Comparison of ENCODE assay signal across 2 cellular contexts in the genomic region with DNA sequence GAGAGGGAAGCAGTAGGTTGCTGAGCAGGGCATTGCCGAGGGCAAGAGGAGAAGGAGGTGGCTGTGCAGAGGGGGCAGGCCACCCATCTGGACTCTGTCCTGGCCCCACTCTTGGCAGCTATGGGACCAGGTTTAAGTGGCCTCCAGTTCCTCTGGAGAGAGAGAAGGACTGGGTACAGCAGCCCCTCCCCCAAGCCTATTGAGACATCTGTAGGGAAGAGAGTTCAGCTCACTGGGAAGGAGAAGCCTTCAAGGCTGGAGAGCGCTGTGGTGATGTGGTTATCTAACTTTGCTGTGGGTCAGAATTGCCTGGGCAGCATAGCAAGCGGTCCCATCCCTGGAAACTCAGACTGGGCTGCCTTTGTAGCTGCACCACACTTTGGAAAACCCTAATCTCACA.
TF ChIP-seq lines count a peak whose summit lies in the region.

No MANE protein-coding gene starts in this region.

TF ChIP-seq in A549, 52 proteins besides CTCF, POLR2A, EP300 and RAD21:
- TF ChIP-seq EHF (CRISPR knock-in tag; IDR thresholded peaks at IDR 0.05) (no peak), HDAC2 (IDR thresholded peaks at IDR 0.05) (no peak), CBX8 (IDR thresholded peaks at IDR 0.05) (no peak), RCOR1 (IDR thresholded peaks at IDR 0.05; ENCODE audit: low read depth, low read length) (no peak), NR3C1 (IDR thresholded peaks at IDR 0.05) (no peak), KDM5A (IDR thresholded peaks at IDR 0.05) (no peak), BHLHE40 (IDR thresholded peaks at IDR 0.05; ENCODE audit: low read depth, low read length) (no peak), ZSCAN20 (CRISPR knock-in tag; IDR thresholded peaks at IDR 0.05) (no peak), SMC3 (IDR thresholded peaks at IDR 0.05) (no peak), MAZ (IDR thresholded peaks at IDR 0.05; ENCODE audit: borderline replicate concordance, low read depth, low read length) (no peak)
- TF ChIP-seq, protein P1, sequence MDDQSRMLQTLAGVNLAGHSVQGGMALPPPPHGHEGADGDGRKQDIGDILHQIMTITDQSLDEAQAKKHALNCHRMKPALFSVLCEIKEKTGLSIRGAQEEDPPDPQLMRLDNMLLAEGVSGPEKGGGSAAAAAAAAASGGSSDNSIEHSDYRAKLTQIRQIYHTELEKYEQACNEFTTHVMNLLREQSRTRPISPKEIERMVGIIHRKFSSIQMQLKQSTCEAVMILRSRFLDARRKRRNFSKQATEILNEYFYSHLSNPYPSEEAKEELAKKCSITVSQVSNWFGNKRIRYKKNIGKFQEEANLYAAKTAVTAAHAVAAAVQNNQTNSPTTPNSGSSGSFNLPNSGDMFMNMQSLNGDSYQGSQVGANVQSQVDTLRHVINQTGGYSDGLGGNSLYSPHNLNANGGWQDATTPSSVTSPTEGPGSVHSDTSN (IDR thresholded peaks at IDR 0.05), result no peak
- TF ChIP-seq, protein P2, sequence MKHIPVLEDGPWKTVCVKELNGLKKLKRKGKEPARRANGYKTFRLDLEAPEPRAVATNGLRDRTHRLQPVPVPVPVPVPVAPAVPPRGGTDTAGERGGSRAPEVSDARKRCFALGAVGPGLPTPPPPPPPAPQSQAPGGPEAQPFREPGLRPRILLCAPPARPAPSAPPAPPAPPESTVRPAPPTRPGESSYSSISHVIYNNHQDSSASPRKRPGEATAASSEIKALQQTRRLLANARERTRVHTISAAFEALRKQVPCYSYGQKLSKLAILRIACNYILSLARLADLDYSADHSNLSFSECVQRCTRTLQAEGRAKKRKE (CRISPR knock-in tag; IDR thresholded peaks at IDR 0.05; ENCODE audit: low read depth), result no peak
- TF ChIP-seq, protein P3, sequence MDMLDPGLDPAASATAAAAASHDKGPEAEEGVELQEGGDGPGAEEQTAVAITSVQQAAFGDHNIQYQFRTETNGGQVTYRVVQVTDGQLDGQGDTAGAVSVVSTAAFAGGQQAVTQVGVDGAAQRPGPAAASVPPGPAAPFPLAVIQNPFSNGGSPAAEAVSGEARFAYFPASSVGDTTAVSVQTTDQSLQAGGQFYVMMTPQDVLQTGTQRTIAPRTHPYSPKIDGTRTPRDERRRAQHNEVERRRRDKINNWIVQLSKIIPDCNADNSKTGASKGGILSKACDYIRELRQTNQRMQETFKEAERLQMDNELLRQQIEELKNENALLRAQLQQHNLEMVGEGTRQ (IDR thresholded peaks at IDR 0.05), result no peak

TF ChIP-seq in IMR-90, 13 proteins besides CTCF, POLR2A, EP300 and RAD21:
- TF ChIP-seq, protein P3 (IDR thresholded peaks at IDR 0.05; ENCODE audit: low read depth, low read length), result no peak
- TF ChIP-seq MXI1 (IDR thresholded peaks at IDR 0.05; ENCODE audit: borderline replicate concordance, low read depth, low read length) (no peak), CHD1 (IDR thresholded peaks at IDR 0.05; ENCODE audit: low read depth, low read length) (no peak), RCOR1 (IDR thresholded peaks at IDR 0.05; ENCODE audit: insufficient replicate concordance, low read length) (no peak), BHLHE40 (IDR thresholded peaks at IDR 0.05; ENCODE audit: low read depth, low read length) (no peak), MAZ (IDR thresholded peaks at IDR 0.05; ENCODE audit: borderline replicate concordance, low read depth, low read length) (no peak), SMC3 (IDR thresholded peaks at IDR 0.05; ENCODE audit: low read depth, low read length) (no peak), FOS (IDR thresholded peaks at IDR 0.05; ENCODE audit: low read depth, low read length) (no peak), MAFK (IDR thresholded peaks at IDR 0.05; ENCODE audit: low read depth, low read length) (no peak), CEBPB (IDR thresholded peaks at IDR 0.05; ENCODE audit: low read depth, low read length) (no peak), NFE2L2 (IDR thresholded peaks at IDR 0.05; ENCODE audit: low read depth, low read length) (no peak), RFX5 (IDR thresholded peaks at IDR 0.05; ENCODE audit: low read depth, low read length) (no peak)
- TF ChIP-seq, protein P4, sequence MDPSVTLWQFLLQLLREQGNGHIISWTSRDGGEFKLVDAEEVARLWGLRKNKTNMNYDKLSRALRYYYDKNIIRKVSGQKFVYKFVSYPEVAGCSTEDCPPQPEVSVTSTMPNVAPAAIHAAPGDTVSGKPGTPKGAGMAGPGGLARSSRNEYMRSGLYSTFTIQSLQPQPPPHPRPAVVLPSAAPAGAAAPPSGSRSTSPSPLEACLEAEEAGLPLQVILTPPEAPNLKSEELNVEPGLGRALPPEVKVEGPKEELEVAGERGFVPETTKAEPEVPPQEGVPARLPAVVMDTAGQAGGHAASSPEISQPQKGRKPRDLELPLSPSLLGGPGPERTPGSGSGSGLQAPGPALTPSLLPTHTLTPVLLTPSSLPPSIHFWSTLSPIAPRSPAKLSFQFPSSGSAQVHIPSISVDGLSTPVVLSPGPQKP (IDR thresholded peaks at IDR 0.05; ENCODE audit: borderline replicate concordance, low read depth, low read length), result no peak
